In genomic region chr9:135485832-135486231, GRCh38 we compare ENCODE assay signal across 1 cellular context.
TF ChIP-seq lines count a peak whose summit lies in the region.

No MANE protein-coding gene starts in this region.

TF ChIP-seq in K562, 482 proteins besides CTCF, POLR2A, EP300 and RAD21:
- TF ChIP-seq HEY1 (CRISPR knock-in tag; IDR thresholded peaks at IDR 0.05; ENCODE audit: borderline replicate concordance) (no peak), ZKSCAN8 (CRISPR knock-in tag; IDR thresholded peaks at IDR 0.05) (no peak), RBFOX2 (IDR thresholded peaks at IDR 0.05; ENCODE audit: low read depth, low read length) (0 out of 2 replicates have a peak, but pooled peaks have one; percentile 17), E4F1 (CRISPR knock-in tag; IDR thresholded peaks at IDR 0.05; ENCODE audit: borderline replicate concordance) (no peak), TARDBP (IDR thresholded peaks at IDR 0.05) (no peak), SOX6 (IDR thresholded peaks at IDR 0.05) (no peak)
TF ChIP-seq in K562: peak in this region for 1.
